9 cellular contexts compared by ENCODE assay signal in genomic region chr6:155315516-155315871, GRCh38. TPM values are rescaled to one million over a fixed set of nuclear protein-coding genes. Genes with fewer than 3 reads are reported as not detected.
A peak's percentile ranks its signal among the peaks of the same experiment; 100 is the strongest.
DNase-seq lines count a peak whose midpoint lies in the region; ATAC-seq and TF ChIP-seq lines count a peak whose summit lies in the region.
"Had no signal": no experiment of that assay in that cellular context is flagged by ENCODE, and none has a peak within 500 bp of the region (broad histone marks: within the 10 kb centered on the region; RNA-seq: fewer than 3 reads in every experiment).

No MANE protein-coding gene starts in this region.

- peaks cover 24% of the 10 kb centered on the region for H3K36me3 Mint-ChIP-seq in activated naive CD4-positive, alpha-beta T cell treated with anti-CD3 and anti-CD28 coated beads, Interleukin-2, amount 10 ng/mL, durations not matched to agents 7 days and 5 days
- H3K36me3 Mint-ChIP-seq in activated CD8-positive, alpha-beta T cell treated with anti-CD3 and anti-CD28 coated beads for 36 hours (ENCODE audit: low read depth): peaks cover 22% of the 10 kb centered on the region

- H3K4me1 Mint-ChIP-seq in activated naive CD4-positive, alpha-beta T cell treated with anti-CD3 and anti-CD28 coated beads, Interleukin-2, amount 10 ng/mL, durations not matched to agents 7 days and 5 days: peaks cover 43% of the 10 kb centered on the region
- peaks cover 34% of the 10 kb centered on the region for H3K4me1 Mint-ChIP-seq in activated CD8-positive, alpha-beta T cell treated with anti-CD3 and anti-CD28 coated beads for 36 hours (ENCODE audit: low read depth)

- peaks cover 0 to 20% (median 5%) of the 10 kb centered on the region in 4 donors for H3K4me1 ChIP-seq in transverse colon

- TF ChIP-seq CTCF in activated CD8-positive, alpha-beta T cell treated with anti-CD3 and anti-CD28 coated beads for 36 hours (IDR thresholded peaks at IDR 0.05): no peak
- TF ChIP-seq CTCF in kidney epithelial cell (IDR thresholded peaks at IDR 0.05; ENCODE audit: insufficient read depth, low read length, poor library complexity, severe bottlenecking) (no peak), transverse colon (IDR thresholded peaks at IDR 0.05) (no peak)

- peaks cover 7% of the 10 kb centered on the region for H3K27me3 Mint-ChIP-seq in activated naive CD4-positive, alpha-beta T cell treated with anti-CD3 and anti-CD28 coated beads, Interleukin-2, amount 10 ng/mL, durations not matched to agents 7 days and 5 days
- H3K27me3 Mint-ChIP-seq in activated CD8-positive, alpha-beta T cell treated with anti-CD3 and anti-CD28 coated beads for 36 hours: no peaks in the 10 kb centered on the region

- no peaks in the 10 kb centered on the region for H3K9me3 Mint-ChIP-seq in activated naive CD4-positive, alpha-beta T cell treated with anti-CD3 and anti-CD28 coated beads, Interleukin-2, amount 10 ng/mL, durations not matched to agents 7 days and 5 days
- H3K9me3 Mint-ChIP-seq in activated CD8-positive, alpha-beta T cell treated with anti-CD3 and anti-CD28 coated beads for 36 hours: no peaks in the 10 kb centered on the region

- WGBS in transverse colon (ENCODE audit: low coverage in 1 of 2), 2 donors: 21 to 22% methylated on average over 3 of the region's 3 CpGs

- peak overlapping the region; percentile 86 to 90 (median 88) for H3K27ac ChIP-seq in transverse colon

- POLR2A ChIA-PET in activated CD8-positive, alpha-beta T cell treated with anti-CD3 and anti-CD28 coated beads for 36 hours (lab: Charles Lee): interaction anchor here (0.6 to 0.8 kb wide), 3 partner anchors 90 to 144 kb away, joined by 3 to 4 read pairs (median 3); no protein-coding TSS in a partner anchor

- peak overlapping the region; percentile 54 for H3K4me3 ChIP-seq in kidney epithelial cell (ENCODE audit: low read depth, low read length)
- peak overlapping the region in 2 of 4 donors; percentile 83 to 86 for H3K4me3 ChIP-seq in transverse colon

- TF ChIP-seq EP300 in transverse colon (IDR thresholded peaks at IDR 0.05; ENCODE audit: low read depth): no peak

- in situ Hi-C loops in transverse colon (cut with MboI; ENCODE audit: low pct_ligation_motif_present in 1 of 4, low pct_unique_long_range_greater_than_20kb in 1 of 4, low sequenced_read_pairs in 3 of 4): no loop called here

- CTCF ChIA-PET in activated naive CD4-positive, alpha-beta T cell treated with anti-CD3 and anti-CD28 coated beads, Interleukin-2, amount 10 ng/mL, durations not matched to agents 7 days and 5 days (lab: Charles Lee): interaction anchor here (0.8 to 5.1 kb wide), 9 partner anchors 19 to 640 kb away, joined by 3 to 51 read pairs (median 4); no protein-coding TSS in a partner anchor
- CTCF ChIA-PET in activated CD8-positive, alpha-beta T cell treated with anti-CD3 and anti-CD28 coated beads for 36 hours (lab: Charles Lee): interaction anchor here (0.8 to 4.1 kb wide), 12 partner anchors 14 to 334 kb away, joined by 3 to 38 read pairs (median 3); no protein-coding TSS in a partner anchor

- peak overlapping the region; percentile 98 for H3K4me3 Mint-ChIP-seq in activated naive CD4-positive, alpha-beta T cell treated with anti-CD3 and anti-CD28 coated beads, Interleukin-2, amount 10 ng/mL, durations not matched to agents 7 days and 5 days
- H3K4me3 Mint-ChIP-seq in activated CD8-positive, alpha-beta T cell treated with anti-CD3 and anti-CD28 coated beads for 36 hours: peak overlapping the region; percentile 98

- H3K36me3 ChIP-seq in kidney epithelial cell (ENCODE audit: control insufficient read depth, insufficient read depth, low read length) (no peaks in the 10 kb centered on the region), transverse colon (no peaks in the 10 kb centered on the region)

- DNase-seq in activated naive CD4-positive, alpha-beta T cell treated with anti-CD3 and anti-CD28 coated beads, Interleukin-2, amount 10 ng/mL, durations not matched to agents 7 days and 5 days: no peak
- no peak for DNase-seq in activated naive CD4-positive, alpha-beta T cell treated with anti-CD3 and anti-CD28 coated beads, Interleukin-2, amount 50 U/mL, for 16 hours
- no peak for DNase-seq in activated CD8-positive, alpha-beta T cell treated with anti-CD3 and anti-CD28 coated beads for 36 hours
- DNase-seq in kidney epithelial cell (ENCODE audit: low read depth) (no peak), transverse colon (no peak), NCI-H1105 (lab: John Stamatoyannopoulos, UW) (no peak), T-helper 9 cell (no peak), COLO829 (ENCODE audit: low spot score) (no peak)

- intact Hi-C loops in activated CD8-positive, alpha-beta T cell treated with anti-CD3 and anti-CD28 coated beads for 36 hours (cut with micrococcal nuclease): no loop called here
- intact Hi-C loops in transverse colon (cut with DNase I; ENCODE audit: low total_unique reads): no loop called here

- H3K27ac Mint-ChIP-seq in activated naive CD4-positive, alpha-beta T cell treated with anti-CD3 and anti-CD28 coated beads, Interleukin-2, amount 10 ng/mL, durations not matched to agents 7 days and 5 days: peak overlapping the region; percentile 95
- peak overlapping the region; percentile 99 for H3K27ac Mint-ChIP-seq in activated CD8-positive, alpha-beta T cell treated with anti-CD3 and anti-CD28 coated beads for 36 hours

- H3K9me3 ChIP-seq in transverse colon: no peaks in the 10 kb centered on the region

- H3K27me3 ChIP-seq in kidney epithelial cell (ENCODE audit: control insufficient read depth, insufficient read depth, low read length) (no peaks in the 10 kb centered on the region), transverse colon (no peaks in the 10 kb centered on the region)

- TF ChIP-seq POLR2A in transverse colon (IDR thresholded peaks at IDR 0.05): no peak

- ATAC-seq in activated CD8-positive, alpha-beta T cell treated with anti-CD3 and anti-CD28 coated beads for 36 hours: no peak

RNA-seq across cellular contexts. Expression of gene TFB1M, which starts 1.2 kb away (rescaled TPM):
- total RNA-seq in activated CD8-positive, alpha-beta T cell treated with anti-CD3 and anti-CD28 coated beads for 36 hours: 10 to 100 TPM; 70.9 to 76.6 TPM
- total RNA-seq in kidney epithelial cell (20.5 and 24.4 TPM in 2 replicates), transverse colon (10 to 100 TPM in 3 of 4 donors, 1 to 10 TPM in 1; 3.2 to 43.4 (median 16.5) TPM)

RNA-seq across cellular contexts. Expression of gene CLDN20, which starts 51.7 kb away (rescaled TPM):
- not detected for total RNA-seq in activated CD8-positive, alpha-beta T cell treated with anti-CD3 and anti-CD28 coated beads for 36 hours
- total RNA-seq in kidney epithelial cell (not detected in 2 replicates), transverse colon (not detected)
- total RNA-seq: T-helper 1 cell treated with Interleukin-12 subunit alpha and Interleukin-12 subunit beta and Interleukin-4 antibody, amounts not matched to agents 30 ng/mL and 1 ng/mL, for 36 hours had no signal
